10 cellular contexts compared by ENCODE assay signal in genomic region chr11:86940122-86940777, GRCh38. TPM values are rescaled to one million over a fixed set of nuclear protein-coding genes. Genes with fewer than 3 reads are reported as not detected.
A peak's percentile ranks its signal among the peaks of the same experiment; 100 is the strongest.
DNase-seq lines count a peak whose midpoint lies in the region; ATAC-seq and TF ChIP-seq lines count a peak whose summit lies in the region.
"Had no signal": no experiment of that assay in that cellular context is flagged by ENCODE, and none has a peak within 500 bp of the region (broad histone marks: within the 10 kb centered on the region; RNA-seq: fewer than 3 reads in every experiment).

No MANE protein-coding gene starts in this region.

- no peak for DNase-seq in Right ventricle myocardium inferior (ENCODE audit: missing footprints)
- DNase-seq in cardiac septum (ENCODE audit: low spot score), result no peak
- DNase-seq in fibroblast of villous mesenchyme (ENCODE audit: low read depth), result peak; percentile 66
- DNase-seq in osteoblast (ENCODE audit: insufficient read length, low spot score, missing footprints), result peak; percentile 78
- no peak for DNase-seq in NOMO-1 treated with DMSO at 0.1 percent for 48 hours (lab: John Stamatoyannopoulos, UW; ENCODE audit: unreplicated experiment)
- DNase-seq in activated naive CD4-positive, alpha-beta T cell treated with anti-CD3 and anti-CD28 coated beads, Interleukin-2, amount 10 ng/mL, durations not matched to agents 7 days and 5 days, result no peak
- DNase-seq: activated CD4-positive, alpha-beta T cell treated with anti-CD3 and anti-CD28 coated beads for 1 hour; AML-193 had no signal

- peak; percentile 11 for TF ChIP-seq CTCF in fibroblast of villous mesenchyme (IDR thresholded peaks at IDR 0.05; ENCODE audit: insufficient read depth, low read depth, low read length)
- TF ChIP-seq CTCF in osteoblast (IDR thresholded peaks at IDR 0.05; ENCODE audit: extremely low read depth, low read depth, low read length), result no peak

- H3K9me3 ChIP-seq in osteoblast (ENCODE audit: low read depth, low read length), result no peaks in the 10 kb centered on the region

- no peaks in the 10 kb centered on the region for H3K36me3 Mint-ChIP-seq in activated naive CD4-positive, alpha-beta T cell treated with anti-CD3 and anti-CD28 coated beads, Interleukin-2, amount 10 ng/mL, durations not matched to agents 7 days and 5 days

- H3K27ac Mint-ChIP-seq in activated naive CD4-positive, alpha-beta T cell treated with anti-CD3 and anti-CD28 coated beads, Interleukin-2, amount 10 ng/mL, durations not matched to agents 7 days and 5 days, result no peak overlapping the region

- H3K4me1 Mint-ChIP-seq in activated naive CD4-positive, alpha-beta T cell treated with anti-CD3 and anti-CD28 coated beads, Interleukin-2, amount 10 ng/mL, durations not matched to agents 7 days and 5 days, result no peaks in the 10 kb centered on the region

- peak overlapping the region; percentile 7 for H3K4me3 ChIP-seq in fibroblast of villous mesenchyme (ENCODE audit: low read depth, low read length)
- H3K4me3 ChIP-seq in osteoblast (ENCODE audit: insufficient read depth, low read length), result peak overlapping the region; percentile 28

- no peaks in the 10 kb centered on the region for H4K20me1 ChIP-seq in osteoblast (ENCODE audit: insufficient read depth, low read length)

- H3K27ac ChIP-seq in osteoblast (ENCODE audit: low read depth, low read length), result peak overlapping the region; percentile 35

- H3K27me3 ChIP-seq in osteoblast (ENCODE audit: insufficient read depth, low read length), result no peaks in the 10 kb centered on the region

- intact Hi-C loops in Right ventricle myocardium inferior (cut with DNase I) (loop anchor here (1.0 to 2.0 kb wide), 2 partner anchors 15 to 481 kb away; partner anchors contain the start of gene FZD4), cardiac septum (cut with DNase I) (no loop called here)

- ATAC-seq in Right ventricle myocardium inferior, result peak; percentile 95
- no peak for ATAC-seq in GM18505 (IDR thresholded peaks at IDR 0.05; ENCODE audit: unreplicated experiment)
- ATAC-seq in HG02610 (IDR thresholded peaks at IDR 0.05; ENCODE audit: unreplicated experiment), result no peak

- CTCF ChIA-PET in activated naive CD4-positive, alpha-beta T cell treated with anti-CD3 and anti-CD28 coated beads, Interleukin-2, amount 10 ng/mL, durations not matched to agents 7 days and 5 days (lab: Charles Lee), result interaction anchor here (1.0 to 4.1 kb wide), 9 partner anchors 7 to 481 kb away, joined by 3 to 21 read pairs (median 7); partner anchors contain the start of gene TMEM135

- H3K4me3 Mint-ChIP-seq in activated naive CD4-positive, alpha-beta T cell treated with anti-CD3 and anti-CD28 coated beads, Interleukin-2, amount 10 ng/mL, durations not matched to agents 7 days and 5 days, result no peak overlapping the region

- H3K36me3 ChIP-seq in osteoblast (ENCODE audit: insufficient read depth, low read length), result no peaks in the 10 kb centered on the region

- no peak for TF ChIP-seq POLR2A in GM18505 (IDR thresholded peaks at IDR 0.05; ENCODE audit: borderline replicate concordance, extremely low read depth, insufficient read depth, insufficient read length)

- peaks cover 8% of the 10 kb centered on the region for H3K27me3 Mint-ChIP-seq in activated naive CD4-positive, alpha-beta T cell treated with anti-CD3 and anti-CD28 coated beads, Interleukin-2, amount 10 ng/mL, durations not matched to agents 7 days and 5 days

- H3K4me1 ChIP-seq in osteoblast (ENCODE audit: insufficient read depth, low read length), result peaks cover 31% of the 10 kb centered on the region

- H3K79me2 ChIP-seq in osteoblast (ENCODE audit: insufficient read depth, low read length), result no peaks in the 10 kb centered on the region

- H3K9me3 Mint-ChIP-seq in activated naive CD4-positive, alpha-beta T cell treated with anti-CD3 and anti-CD28 coated beads, Interleukin-2, amount 10 ng/mL, durations not matched to agents 7 days and 5 days, result no peaks in the 10 kb centered on the region

- peak overlapping the region; percentile 88 for H2AFZ ChIP-seq in osteoblast (ENCODE audit: low read length)

- peak overlapping the region; percentile 77 for H3K4me2 ChIP-seq in osteoblast (ENCODE audit: insufficient read depth, low read length)

RNA-seq across cellular contexts. Expression of gene FZD4, which starts 14.9 kb away (rescaled TPM):
- 31.3 TPM for total RNA-seq in Right ventricle myocardium inferior
- 14.4 TPM for total RNA-seq in cardiac septum
- 13.5 and 17.3 TPM in 2 replicates for total RNA-seq in fibroblast of villous mesenchyme
- 12.7 and 16.2 TPM in 2 replicates for total RNA-seq in osteoblast

Comparison
In these comparisons a context has a peak if more than half of its experiments do, and no peak if none do; other contexts are left out.
1. DNase-seq: peak in fibroblast of villous mesenchyme (single experiment) and osteoblast (single experiment); none in Right ventricle myocardium inferior (single experiment), cardiac septum (single experiment), NOMO-1 treated with DMSO at 0.1 percent for 48 hours (single experiment) and activated naive CD4-positive, alpha-beta T cell treated with anti-CD3 and anti-CD28 coated beads, Interleukin-2, amount 10 ng/mL, durations not matched to agents 7 days and 5 days (single experiment).